ENCODE assay signal across 8 cellular contexts in the genomic region with DNA sequence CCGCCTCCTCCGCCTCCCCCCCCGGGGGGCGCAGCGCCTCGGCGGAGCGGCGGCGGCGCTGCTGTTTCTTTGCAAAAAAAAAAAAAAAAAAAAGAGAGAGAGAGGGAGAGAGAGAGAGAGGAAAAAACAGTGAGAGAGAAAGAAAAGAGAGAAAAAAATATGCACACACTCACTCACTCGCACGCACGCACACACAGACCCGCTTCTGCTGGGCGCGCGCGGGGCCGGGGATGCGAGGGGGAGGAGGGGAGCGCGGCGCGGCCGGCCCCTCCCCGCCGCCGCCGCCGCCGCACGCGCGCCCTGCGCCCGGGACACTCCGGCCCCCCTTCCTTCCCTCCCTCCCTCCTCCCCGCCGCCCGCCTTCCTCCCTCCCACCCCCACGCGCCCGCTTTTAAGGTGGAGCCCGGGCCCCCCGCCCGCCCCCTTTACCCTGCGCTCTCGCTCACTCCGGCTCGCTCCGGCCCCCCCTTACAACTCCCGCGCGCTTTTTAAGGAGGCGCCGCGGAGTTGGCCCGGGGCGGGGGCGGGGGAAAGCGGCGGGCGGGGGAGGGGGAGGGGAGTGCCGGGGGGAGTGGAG.
DNase-seq lines count a peak whose midpoint lies in the region; ATAC-seq lines count a peak whose summit lies in the region.

A gene (minus strand): TSS at position 243 of the 577 bp plus-strand sequence.

- peak; percentile 32 for ATAC-seq in HG03439 (IDR thresholded peaks at IDR 0.05; ENCODE audit: unreplicated experiment)

- DNase-seq in AG08395 (ENCODE audit: low spot score) (peak; percentile 89), GM19238 (ENCODE audit: insufficient read length, low spot score) (peak; percentile 87), NOMO-1 treated with DMSO at 0.1 percent for 48 hours (lab: John Stamatoyannopoulos, UW; ENCODE audit: unreplicated experiment) (peak; percentile 82), epidermal melanocyte (ENCODE audit: insufficient read length, low spot score) (peak; percentile 93), midbrain (lab: John Stamatoyannopoulos, UW) (peak; percentile 85)
- DNase-seq in activated CD8-positive, alpha-beta memory T cell treated with anti-CD3 and anti-CD28 coated beads, Interleukin-2, amount 50 U/mL, for 4 hours = peak; percentile 86
- DNase-seq in stimulated activated CD8-positive, alpha-beta memory T cell treated with anti-CD3 and anti-CD28 coated beads, Interleukin-15, amount 100 ng/mL, for 1 hour (ENCODE audit: low read depth) = peak; percentile 72

Comparison
In these comparisons a context has a peak if more than half of its experiments do, and no peak if none do; other contexts are left out.
1. Peak in every context shown above with its lines: DNase-seq and ATAC-seq.